Comparison of ENCODE assay signal across 25 cellular contexts in genomic region chr1:245591346-245592082, GRCh38.
"Had no signal": no experiment of that assay in that cellular context is flagged by ENCODE, and none has a peak within 500 bp of the region (broad histone marks: within the 10 kb centered on the region; RNA-seq: fewer than 3 reads in every experiment).

No MANE protein-coding gene starts in this region.

- ATAC-seq: activated CD8-positive, alpha-beta memory T cell treated with anti-CD3 and anti-CD28 coated beads, Interleukin-2, amount 10 ng/mL, durations not matched to agents 7 days and 5 days; body of pancreas had no signal

- DNase-seq: activated B cell treated with CpG ODN at 0.5 μM for 24 hours; activated CD4-positive, alpha-beta T cell treated with anti-CD3 and anti-CD28 coated beads for 1 hour; activated CD4-positive, alpha-beta T cell treated with anti-CD3 and anti-CD28 coated beads, Interleukin-2, amount 10 ng/mL, durations not matched to agents 24 days and 14 days; activated CD4-positive, alpha-beta T cell treated with anti-CD3 and anti-CD28 coated beads, Interleukin-2, amount 50 U/mL, for 48 hours; activated CD8-positive, alpha-beta memory T cell treated with anti-CD3 and anti-CD28 coated beads, Interleukin-2, amount 10 ng/mL, durations not matched to agents 7 days and 5 days; activated effector memory CD4-positive, alpha-beta T cell treated with Interleukin-2 at 50 U/mL for 16 hours; activated naive CD4-positive, alpha-beta T cell; activated T-cell treated with anti-CD3 and anti-CD28 coated beads, Interleukin-2, amount 50 U/mL, for 24 hours; body of pancreas; KG1; NCI-H1417 treated with DMSO at 0.1 percent for 48 hours; NCI-H1694; NCI-H2029; NCI-H2107; NCI-H2171 treated with DMSO at 0.1 percent for 48 hours; NCI-H510A treated with DMSO at 0.1 percent for 48 hours; Peyer's patch; Right ventricle myocardium superior; T-helper 2 cell; T1000 had no signal

- H3K9me3 ChIP-seq: ascending aorta, body of pancreas, Peyer's patch, SJSA1 had no signal

- H3K27me3 ChIP-seq: ascending aorta, body of pancreas, Peyer's patch, SJSA1 had no signal

- H3K4me1 ChIP-seq: ascending aorta, body of pancreas, Peyer's patch, SJSA1 had no signal

- H3K4me3 ChIP-seq: ascending aorta, body of pancreas, Peyer's patch, SJSA1 had no signal

- H3K27ac Mint-ChIP-seq: activated B cell treated with CpG ODN at 0.5 μM for 24 hours; activated CD4-positive, alpha-beta T cell treated with anti-CD3 and anti-CD28 coated beads, Interleukin-2, amount 10 ng/mL, durations not matched to agents 24 days and 14 days; activated CD8-positive, alpha-beta memory T cell treated with anti-CD3 and anti-CD28 coated beads, Interleukin-2, amount 10 ng/mL, durations not matched to agents 7 days and 5 days; activated naive CD4-positive, alpha-beta T cell treated with anti-CD3 and anti-CD28 coated beads, Interleukin-2, amount 50 U/mL, for 24 hours; activated T-cell treated with anti-CD3 and anti-CD28 coated beads, Interleukin-2, amount 50 U/mL, for 24 hours; activated T-helper 1 cell treated with anti-CD3 and anti-CD28 coated beads, Interleukin-12 subunit alpha, Interleukin-12 subunit beta, Interleukin-2, Interleukin-4 antibody, amounts not matched to agents 30 ng/mL and 10 ng/mL and 1 ng/mL, durations not matched to agents 14 hours and 24 hours and 36 hours had no signal

- H3K36me3 Mint-ChIP-seq: activated CD8-positive, alpha-beta memory T cell treated with anti-CD3 and anti-CD28 coated beads, Interleukin-2, amount 10 ng/mL, durations not matched to agents 7 days and 5 days; activated naive CD4-positive, alpha-beta T cell treated with anti-CD3 and anti-CD28 coated beads, Interleukin-2, amount 50 U/mL, for 24 hours had no signal

- H3K36me3 ChIP-seq: ascending aorta, Peyer's patch, SJSA1 had no signal

- H3K27me3 Mint-ChIP-seq: activated CD4-positive, alpha-beta T cell treated with anti-CD3 and anti-CD28 coated beads, Interleukin-2, amount 10 ng/mL, durations not matched to agents 24 days and 14 days; activated CD8-positive, alpha-beta memory T cell treated with anti-CD3 and anti-CD28 coated beads, Interleukin-2, amount 10 ng/mL, durations not matched to agents 7 days and 5 days; activated naive CD4-positive, alpha-beta T cell treated with anti-CD3 and anti-CD28 coated beads, Interleukin-2, amount 50 U/mL, for 24 hours; activated T-cell treated with anti-CD3 and anti-CD28 coated beads, Interleukin-2, amount 50 U/mL, for 24 hours had no signal

- H3K4me3 Mint-ChIP-seq: activated B cell treated with CpG ODN at 0.5 μM for 24 hours; activated CD4-positive, alpha-beta T cell treated with anti-CD3 and anti-CD28 coated beads, Interleukin-2, amount 10 ng/mL, durations not matched to agents 24 days and 14 days; activated CD8-positive, alpha-beta memory T cell treated with anti-CD3 and anti-CD28 coated beads, Interleukin-2, amount 10 ng/mL, durations not matched to agents 7 days and 5 days; activated naive CD4-positive, alpha-beta T cell treated with anti-CD3 and anti-CD28 coated beads, Interleukin-2, amount 50 U/mL, for 24 hours; activated T-cell treated with anti-CD3 and anti-CD28 coated beads, Interleukin-2, amount 50 U/mL, for 24 hours; activated T-helper 1 cell treated with anti-CD3 and anti-CD28 coated beads, Interleukin-12 subunit alpha, Interleukin-12 subunit beta, Interleukin-2, Interleukin-4 antibody, amounts not matched to agents 30 ng/mL and 10 ng/mL and 1 ng/mL, durations not matched to agents 14 hours and 24 hours and 36 hours had no signal

- H3K27ac ChIP-seq: ascending aorta, body of pancreas, Peyer's patch, RWPE1, SJSA1 had no signal

- H3K4me1 Mint-ChIP-seq: activated B cell treated with CpG ODN at 0.5 μM for 24 hours; activated CD4-positive, alpha-beta T cell treated with anti-CD3 and anti-CD28 coated beads, Interleukin-2, amount 10 ng/mL, durations not matched to agents 24 days and 14 days; activated CD8-positive, alpha-beta memory T cell treated with anti-CD3 and anti-CD28 coated beads, Interleukin-2, amount 10 ng/mL, durations not matched to agents 7 days and 5 days; activated naive CD4-positive, alpha-beta T cell treated with anti-CD3 and anti-CD28 coated beads, Interleukin-2, amount 50 U/mL, for 24 hours had no signal
